ENCODE assay signal across 20 cellular contexts in genomic region chr19:36963262-36963661, GRCh38. TPM values are rescaled to one million over a fixed set of nuclear protein-coding genes. Genes with fewer than 3 reads are reported as not detected.
DNase-seq lines count a peak whose midpoint lies in the region; ATAC-seq and TF ChIP-seq lines count a peak whose summit lies in the region.
"Had no signal": no experiment of that assay in that cellular context is flagged by ENCODE, and none has a peak within 500 bp of the region (broad histone marks: within the 10 kb centered on the region; RNA-seq: fewer than 3 reads in every experiment).

No MANE protein-coding gene starts in this region.

- H3K36me3 ChIP-seq in prostate gland: no peaks in the 10 kb centered on the region
- H3K36me3 ChIP-seq: esophagus squamous epithelium, WERI-Rb-1 had no signal

- H3K27ac ChIP-seq in prostate gland: no peak overlapping the region
- H3K27ac ChIP-seq: esophagus squamous epithelium, GM23248, skin epidermis, WERI-Rb-1 had no signal

- no peak overlapping the region for H3K4me3 ChIP-seq in prostate gland
- H3K4me3 ChIP-seq: esophagus squamous epithelium, GM23248, skin epidermis had no signal

- H3K9me3 ChIP-seq in prostate gland: no peaks in the 10 kb centered on the region

- peak overlapping the region in 1 of 3 experiments; percentile 62 for H3K4me3 Mint-ChIP-seq in nephron
- H3K4me3 Mint-ChIP-seq in T-helper 2 cell treated with Interferon-gamma antibody and Interleukin-4, amounts not matched to agents 5 μg/mL and 100 μg/mL, for 36 hours: no peak overlapping the region
- H3K4me3 Mint-ChIP-seq in activated T-cell treated with anti-CD3 and anti-CD28 coated beads, Interleukin-2, amount 50 U/mL, for 72 hours: no peak overlapping the region
- H3K4me3 Mint-ChIP-seq: activated naive CD8-positive, alpha-beta T cell treated with anti-CD3 and anti-CD28 coated beads, Interleukin-2, amount 10 ng/mL, durations not matched to agents 7 days and 5 days; IgD-negative memory B cell; T-helper 1 cell treated with Interleukin-12 subunit alpha and Interleukin-12 subunit beta and Interleukin-4 antibody, amounts not matched to agents 30 μg/mL and 1 μg/mL, for 36 hours had no signal

- H3K27ac Mint-ChIP-seq in nephron: peak overlapping the region; percentile 77 to 83 (median 83)
- H3K27ac Mint-ChIP-seq in T-helper 2 cell treated with Interferon-gamma antibody and Interleukin-4, amounts not matched to agents 5 μg/mL and 100 μg/mL, for 36 hours: no peak overlapping the region
- no peak overlapping the region for H3K27ac Mint-ChIP-seq in activated T-cell treated with anti-CD3 and anti-CD28 coated beads, Interleukin-2, amount 50 U/mL, for 72 hours
- H3K27ac Mint-ChIP-seq: activated naive CD8-positive, alpha-beta T cell treated with anti-CD3 and anti-CD28 coated beads, Interleukin-2, amount 10 ng/mL, durations not matched to agents 7 days and 5 days; IgD-negative memory B cell; T-helper 1 cell treated with Interleukin-12 subunit alpha and Interleukin-12 subunit beta and Interleukin-4 antibody, amounts not matched to agents 30 μg/mL and 1 μg/mL, for 36 hours had no signal

- no peaks in the 10 kb centered on the region for H3K4me1 ChIP-seq in prostate gland (replicated peaks)
- H3K4me1 ChIP-seq: esophagus squamous epithelium had no signal

- intact Hi-C loops in prostate gland (cut with DNase I): no loop called here

- DNase-seq in DMS53 treated with DMSO at 0.1 percent for 48 hours (lab: John Stamatoyannopoulos, UW; ENCODE audit: unreplicated experiment): peak; percentile 32
- DNase-seq in NCI-H146 (lab: John Stamatoyannopoulos, UW): peak; percentile 50
- peak; percentile 90 for DNase-seq in NCI-H748 (lab: John Stamatoyannopoulos, UW; ENCODE audit: unreplicated experiment)
- no peak for DNase-seq in prostate gland (ENCODE audit: low spot score)
- DNase-seq in T-helper 2 cell treated with Interferon-gamma antibody and Interleukin-4, amounts not matched to agents 5 μg/mL and 100 μg/mL, for 36 hours (ENCODE audit: low spot score): no peak
- no peak for DNase-seq in activated T-cell treated with anti-CD3 and anti-CD28 coated beads, Interleukin-2, amount 50 U/mL, for 72 hours
- DNase-seq: activated naive CD8-positive, alpha-beta T cell treated with anti-CD3 and anti-CD28 coated beads, Interleukin-2, amount 10 ng/mL, durations not matched to agents 7 days and 5 days; AML-193; esophagus squamous epithelium; glutamatergic neuron; GM23248; MV-4-11; stimulated activated CD4-positive, alpha-beta T cell treated with anti-CD3 and anti-CD28 coated beads, Interleukin-4, amount 100 ng/mL, for 4 hours; stimulated activated CD8-positive, alpha-beta memory T cell treated with anti-CD3 and anti-CD28 coated beads, Interleukin-4, amount 100 ng/mL, for 48 hours; WERI-Rb-1 had no signal

- H3K9me3 Mint-ChIP-seq in nephron: peaks cover 54% of the 10 kb centered on the region
- peaks cover 55% of the 10 kb centered on the region for H3K9me3 Mint-ChIP-seq in T-helper 2 cell treated with Interferon-gamma antibody and Interleukin-4, amounts not matched to agents 5 μg/mL and 100 μg/mL, for 36 hours
- H3K9me3 Mint-ChIP-seq in activated T-cell treated with anti-CD3 and anti-CD28 coated beads, Interleukin-2, amount 50 U/mL, for 72 hours: peaks cover 13 to 18% of the 10 kb centered on the region in 2 donors

- ATAC-seq in activated T-cell treated with anti-CD3 and anti-CD28 coated beads, Interleukin-2, amount 50 U/mL, for 72 hours (replicated peaks in 1 of 2): no peak
- ATAC-seq: Right ventricle myocardium inferior had no signal

- no peak for TF ChIP-seq POLR2A in prostate gland (IDR thresholded peaks at IDR 0.05)

- peaks cover 14% of the 10 kb centered on the region for H3K4me1 Mint-ChIP-seq in nephron
- no peaks in the 10 kb centered on the region for H3K4me1 Mint-ChIP-seq in T-helper 2 cell treated with Interferon-gamma antibody and Interleukin-4, amounts not matched to agents 5 μg/mL and 100 μg/mL, for 36 hours (ENCODE audit: low read depth)
- H3K4me1 Mint-ChIP-seq in activated T-cell treated with anti-CD3 and anti-CD28 coated beads, Interleukin-2, amount 50 U/mL, for 72 hours (ENCODE audit: low read depth): no peaks in the 10 kb centered on the region
- H3K4me1 Mint-ChIP-seq: activated naive CD8-positive, alpha-beta T cell treated with anti-CD3 and anti-CD28 coated beads, Interleukin-2, amount 10 ng/mL, durations not matched to agents 7 days and 5 days; IgD-negative memory B cell had no signal

- WGBS in prostate gland: 46% methylated on average over 2 of the region's 2 CpGs

- TF ChIP-seq CTCF in nephron (IDR thresholded peaks at IDR 0.05; ENCODE audit: unreplicated experiment in 3 of 3) (no peak), prostate gland (IDR thresholded peaks at IDR 0.05) (no peak)

- H3K27me3 Mint-ChIP-seq in nephron (ENCODE audit: low read depth): no peaks in the 10 kb centered on the region
- no peaks in the 10 kb centered on the region for H3K27me3 Mint-ChIP-seq in T-helper 2 cell treated with Interferon-gamma antibody and Interleukin-4, amounts not matched to agents 5 μg/mL and 100 μg/mL, for 36 hours (ENCODE audit: low read depth)
- H3K27me3 Mint-ChIP-seq in activated T-cell treated with anti-CD3 and anti-CD28 coated beads, Interleukin-2, amount 50 U/mL, for 72 hours (ENCODE audit: low read depth): no peaks in the 10 kb centered on the region
- H3K27me3 Mint-ChIP-seq: activated naive CD8-positive, alpha-beta T cell treated with anti-CD3 and anti-CD28 coated beads, Interleukin-2, amount 10 ng/mL, durations not matched to agents 7 days and 5 days; IgD-negative memory B cell had no signal

- no peaks in the 10 kb centered on the region for H3K27me3 ChIP-seq in prostate gland (replicated peaks; ENCODE audit: insufficient read depth)
- H3K27me3 ChIP-seq: esophagus squamous epithelium had no signal

- H3K36me3 Mint-ChIP-seq in nephron (ENCODE audit: low read depth): peaks cover 21% of the 10 kb centered on the region
- no peaks in the 10 kb centered on the region for H3K36me3 Mint-ChIP-seq in T-helper 2 cell treated with Interferon-gamma antibody and Interleukin-4, amounts not matched to agents 5 μg/mL and 100 μg/mL, for 36 hours (ENCODE audit: low read depth)
- H3K36me3 Mint-ChIP-seq in activated T-cell treated with anti-CD3 and anti-CD28 coated beads, Interleukin-2, amount 50 U/mL, for 72 hours (ENCODE audit: insufficient read depth in 2 of 2): peaks cover 18 to 32% of the 10 kb centered on the region in 2 donors

RNA-seq across cellular contexts. Expression of gene ZNF568, which starts 47.1 kb away (rescaled TPM):
- 10 to 100 TPM in 1 of 2 donors, 1 to 10 TPM in 1; 9.2 to 14.1 TPM for total RNA-seq in prostate gland
- total RNA-seq in activated T-cell treated with anti-CD3 and anti-CD28 coated beads, Interleukin-2, amount 50 U/mL, for 72 hours: 10 to 100 TPM; 15.4 to 17.9 TPM

RNA-seq across cellular contexts. Expression of gene ZNF829, which starts 47.2 kb away (rescaled TPM):
- total RNA-seq in prostate gland: 1 to 10 TPM; 3.2 to 3.3 TPM
- 1 to 10 TPM; 7.4 to 9.0 TPM for total RNA-seq in activated T-cell treated with anti-CD3 and anti-CD28 coated beads, Interleukin-2, amount 50 U/mL, for 72 hours

Comparison
In these comparisons a context has a peak if more than half of its experiments do, and no peak if none do; other contexts are left out.
1. DNase-seq: peak in DMS53 treated with DMSO at 0.1 percent for 48 hours (single experiment), NCI-H146 (single experiment) and NCI-H748 (single experiment); none in prostate gland (single experiment), T-helper 2 cell treated with Interferon-gamma antibody and Interleukin-4, amounts not matched to agents 5 μg/mL and 100 μg/mL, for 36 hours (single experiment) and activated T-cell treated with anti-CD3 and anti-CD28 coated beads, Interleukin-2, amount 50 U/mL, for 72 hours (0 of 2).
2. H3K27ac Mint-ChIP-seq: peak in nephron (3 of 3); none in T-helper 2 cell treated with Interferon-gamma antibody and Interleukin-4, amounts not matched to agents 5 μg/mL and 100 μg/mL, for 36 hours (single experiment) and activated T-cell treated with anti-CD3 and anti-CD28 coated beads, Interleukin-2, amount 50 U/mL, for 72 hours (single experiment).